Comparison of ENCODE assay signal across 8 cellular contexts in the genomic region with DNA sequence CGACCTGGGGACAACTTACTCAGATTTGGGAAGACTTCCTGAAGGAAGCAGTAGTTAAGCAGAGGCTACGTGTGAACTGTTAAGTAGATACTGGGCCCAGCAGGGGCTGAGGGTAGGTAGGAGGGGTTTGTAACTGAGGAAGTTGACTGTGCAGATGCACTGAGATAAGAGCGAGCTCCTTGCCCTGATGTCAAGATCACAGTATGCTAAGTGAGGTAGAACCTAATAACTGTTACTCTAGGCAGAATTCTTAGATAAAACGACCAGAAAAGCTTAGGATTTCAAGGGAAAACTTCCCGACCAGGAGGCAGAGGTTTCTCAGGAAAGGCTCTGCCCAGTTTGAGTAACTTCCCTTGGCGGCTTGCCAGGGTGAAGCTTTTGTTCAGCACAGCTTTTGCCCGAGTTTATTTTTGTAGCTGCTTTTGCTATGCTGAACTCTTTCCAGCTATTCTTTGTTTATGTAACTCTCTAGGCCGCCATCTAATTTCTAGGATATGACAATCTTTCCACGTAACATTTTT.
DNase-seq lines count a peak whose midpoint lies in the region; ATAC-seq and FAIRE-seq lines count a peak whose summit lies in the region.

No MANE protein-coding gene starts in this region.

- H3K27ac Mint-ChIP-seq in immature natural killer cell: no peak overlapping the region

- DNase-seq in GM03348 (ENCODE audit: low spot score): peak; percentile 24
- peak; percentile 83 for DNase-seq in M059J (ENCODE audit: low read depth)
- peak; percentile 38 for DNase-seq in UCSD-AML1 (lab: John Stamatoyannopoulos, UW; ENCODE audit: unreplicated experiment)
- peak; percentile 2 to 26 for DNase-seq in frontal cortex (ENCODE audit: low spot score in 2 of 2)
- peak; percentile 27 for DNase-seq in occipital lobe (lab: John Stamatoyannopoulos, UW)
- no peak for DNase-seq in immature natural killer cell

- H3K4me3 Mint-ChIP-seq in immature natural killer cell: no peak overlapping the region

- no peaks in the 10 kb centered on the region for H3K36me3 Mint-ChIP-seq in immature natural killer cell

- no peak for FAIRE-seq in frontal cortex (lab: Jason Lieb, UNC)

- H3K4me1 Mint-ChIP-seq in immature natural killer cell: peaks cover 0 to 8% of the 10 kb centered on the region in 2 donors

- ATAC-seq in HG03520 (IDR thresholded peaks at IDR 0.05; ENCODE audit: unreplicated experiment) (no peak), HG02610 (IDR thresholded peaks at IDR 0.05; ENCODE audit: unreplicated experiment) (no peak)

- H3K27me3 Mint-ChIP-seq in immature natural killer cell (ENCODE audit: low read depth in 3 of 3): no peaks in the 10 kb centered on the region

- H3K9me3 Mint-ChIP-seq in immature natural killer cell: peaks cover 0 to 2% (median 0%) of the 10 kb centered on the region in 6 donors

Comparison
In these comparisons a context has a peak if more than half of its experiments do, and no peak if none do; other contexts are left out.
1. DNase-seq: peak in GM03348 (single experiment), M059J (single experiment), UCSD-AML1 (single experiment), frontal cortex (2 of 2) and occipital lobe (single experiment); none in immature natural killer cell (0 of 3).